In the genomic region with DNA sequence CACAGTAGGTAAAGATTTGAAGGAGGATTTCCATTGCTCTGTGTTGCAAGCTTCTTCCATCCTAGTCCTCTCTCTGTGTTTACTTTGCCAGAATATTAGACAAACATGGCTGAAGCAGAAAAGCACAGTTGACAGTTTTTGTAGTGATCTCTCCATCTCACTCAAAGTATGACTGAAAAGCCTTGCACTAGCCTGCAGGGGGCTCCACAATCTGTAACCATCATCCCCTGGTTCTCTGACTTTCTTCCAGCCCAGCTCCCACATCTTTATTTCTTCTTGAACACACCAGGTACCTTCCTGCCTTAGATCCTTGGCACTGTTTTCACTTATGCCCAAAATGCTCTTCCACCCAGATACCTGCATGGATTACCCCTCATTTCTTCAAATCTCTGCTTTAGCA, we compare ENCODE assay signal across 10 cellular contexts. TPM values are rescaled to one million over a fixed set of nuclear protein-coding genes. Genes with fewer than 3 reads are reported as not detected.
DNase-seq lines count a peak whose midpoint lies in the region; ATAC-seq, FAIRE-seq and TF ChIP-seq lines count a peak whose summit lies in the region.
"Had no signal": no experiment of that assay in that cellular context is flagged by ENCODE, and none has a peak within 500 bp of the region (broad histone marks: within the 10 kb centered on the region; RNA-seq: fewer than 3 reads in every experiment).

No MANE protein-coding gene starts in this region.

- H3K36me3 Mint-ChIP-seq in activated naive CD8-positive, alpha-beta T cell treated with anti-CD3 and anti-CD28 coated beads for 36 hours = no peaks in the 10 kb centered on the region

- peak; percentile 51 to 79 (median 68) for TF ChIP-seq CTCF in keratinocyte (optimal IDR thresholded peaks at IDR 0.05 in 1 of 3, IDR thresholded peaks at IDR 0.05 in 1 of 3, conservative IDR thresholded peaks at IDR 0.05 in 1 of 3; ENCODE audit: extremely low read depth in 1 of 3, insufficient read depth in 2 of 3, low read length in 3 of 3)

- DNase-seq in EH (ENCODE audit: low read depth) = peak; percentile 25
- peak; percentile 46 for DNase-seq in OCI-M1 (lab: John Stamatoyannopoulos, UW)
- DNase-seq in keratinocyte (ENCODE audit: low read depth, low spot score) = no peak
- no peak for DNase-seq in aorta
- DNase-seq in activated naive CD8-positive, alpha-beta T cell treated with anti-CD3 and anti-CD28 coated beads for 36 hours = no peak
- DNase-seq in RCC 7860 (ENCODE audit: low spot score) = no peak
- no peak for DNase-seq in HCEC 1CT

- no peaks in the 10 kb centered on the region for H3K4me1 ChIP-seq in keratinocyte (ENCODE audit: control insufficient read depth, extremely low read depth, insufficient read depth, low read length)
- no peaks in the 10 kb centered on the region for H3K4me1 ChIP-seq in aorta (ENCODE audit: control insufficient read depth in 1 of 2, insufficient read depth in 2 of 2, low read length in 2 of 2)

- H3K4me3 ChIP-seq in keratinocyte (ENCODE audit: control insufficient read depth in 2 of 3, extremely low read depth in 1 of 3, insufficient read depth in 2 of 3, low read depth in 1 of 3, low read length in 3 of 3) (no peak overlapping the region), aorta (ENCODE audit: low read length in 2 of 2) (no peak overlapping the region)

- H3K4me2 ChIP-seq in keratinocyte (ENCODE audit: control insufficient read depth, extremely low read depth, insufficient read depth, low read depth, low read length) = no peak overlapping the region

- no peaks in the 10 kb centered on the region for H4K20me1 ChIP-seq in keratinocyte (ENCODE audit: control insufficient read depth, extremely low read depth, insufficient read depth, low read length)

- dilution Hi-C loops in keratinocyte (cut with MboI; ENCODE audit: extremely low pct_ligation_motif_present, low sequenced_read_pairs) = loop anchor here (10.0 kb wide), 1 partner anchor 63 kb away; no protein-coding TSS in a partner anchor

- no peak overlapping the region for H3K27ac Mint-ChIP-seq in activated naive CD8-positive, alpha-beta T cell treated with anti-CD3 and anti-CD28 coated beads for 36 hours
- H3K27ac Mint-ChIP-seq: activated T-cell treated with anti-CD3 and anti-CD28 coated beads, Interleukin-2, amount 50 U/mL, for 72 hours; nephron had no signal

- no peaks in the 10 kb centered on the region for H3K36me3 ChIP-seq in keratinocyte (ENCODE audit: control insufficient read depth in 2 of 2, extremely low read depth in 1 of 2, insufficient read depth in 2 of 2, low read length in 2 of 2)
- no peaks in the 10 kb centered on the region for H3K36me3 ChIP-seq in aorta (ENCODE audit: control insufficient read depth in 1 of 2, insufficient read depth in 2 of 2, low read length in 1 of 2)

- H3K4me3 Mint-ChIP-seq in activated naive CD8-positive, alpha-beta T cell treated with anti-CD3 and anti-CD28 coated beads for 36 hours = no peak overlapping the region
- H3K4me3 Mint-ChIP-seq: activated T-cell treated with anti-CD3 and anti-CD28 coated beads, Interleukin-2, amount 50 U/mL, for 72 hours; nephron had no signal

- H3K9me3 Mint-ChIP-seq in activated naive CD8-positive, alpha-beta T cell treated with anti-CD3 and anti-CD28 coated beads for 36 hours = peaks cover 2% of the 10 kb centered on the region

- H3K27ac ChIP-seq in keratinocyte (ENCODE audit: control insufficient read depth, insufficient read depth, low read length) = no peak overlapping the region
- H3K27ac ChIP-seq in aorta (ENCODE audit: low read depth in 1 of 2, low read length in 2 of 2) = no peak overlapping the region

- H3K79me2 ChIP-seq in keratinocyte (ENCODE audit: control insufficient read depth, insufficient read depth, low read length) = no peaks in the 10 kb centered on the region

- no peaks in the 10 kb centered on the region for H3K27me3 ChIP-seq in keratinocyte (ENCODE audit: control insufficient read depth, extremely low read depth, insufficient read depth, low read length)
- H3K27me3 ChIP-seq in aorta (ENCODE audit: control insufficient read depth in 1 of 2, insufficient read depth in 2 of 2, low read length in 1 of 2) = no peaks in the 10 kb centered on the region

- ATAC-seq in GM21526 (IDR thresholded peaks at IDR 0.05; ENCODE audit: low FRiP score, unreplicated experiment) = peak; percentile 91
- no peak for ATAC-seq in aorta (ENCODE audit: low FRiP score)
- ATAC-seq: activated T-cell treated with anti-CD3 and anti-CD28 coated beads, Interleukin-2, amount 50 U/mL, for 72 hours had no signal

- no peaks in the 10 kb centered on the region for H3K4me1 Mint-ChIP-seq in activated naive CD8-positive, alpha-beta T cell treated with anti-CD3 and anti-CD28 coated beads for 36 hours
- H3K4me1 Mint-ChIP-seq: nephron had no signal

- H2AFZ ChIP-seq in keratinocyte (ENCODE audit: control insufficient read depth, low read length) = no peak overlapping the region

- no peaks in the 10 kb centered on the region for H3K9me1 ChIP-seq in keratinocyte (ENCODE audit: control insufficient read depth, extremely low read depth, insufficient read depth, low read length)

- H3K9ac ChIP-seq in keratinocyte (ENCODE audit: control insufficient read depth, extremely low read depth, insufficient read depth, low read length) = no peak overlapping the region

- H3K9me3 ChIP-seq in keratinocyte (ENCODE audit: control insufficient read depth, low read depth, low read length) (no peaks in the 10 kb centered on the region), aorta (ENCODE audit: control insufficient read depth, low read length) (peaks cover 2% of the 10 kb centered on the region)

- FAIRE-seq in keratinocyte (lab: Jason Lieb, UNC) (peak; percentile 66), RCC 7860 (lab: Jason Lieb, UNC) (no peak)

- H3K27me3 Mint-ChIP-seq in activated naive CD8-positive, alpha-beta T cell treated with anti-CD3 and anti-CD28 coated beads for 36 hours = no peaks in the 10 kb centered on the region

- intact Hi-C loops in aorta (cut with DNase I) = no loop called here

RNA-seq across cellular contexts. Expression of gene HHIP, which starts 34.1 kb away (rescaled TPM):
- polyA plus RNA-seq in keratinocyte = 0.08 to 0.44 TPM (median 0.20 TPM) in 3 replicates
- polyA plus RNA-seq in keratinocyte (2011; ENCODE audit: low read depth) = 0.85 TPM
- polyA plus RNA-seq in keratinocyte (2011; cell fraction: cytosol; rRNA removed) = 0.04 and 0.06 TPM in 2 replicates
- 0.03 and 0.19 TPM in 2 replicates for polyA plus RNA-seq in keratinocyte (2011; cell fraction: nucleus; rRNA removed)
- 0.07 and 0.71 TPM in 2 replicates for polyA plus RNA-seq in keratinocyte (2012; ENCODE audit: low replicate concordance)
- polyA minus RNA-seq in keratinocyte = 0.10 to 0.13 TPM in 2 of 3 replicates, not detected in the other
- polyA minus RNA-seq in keratinocyte (2011; cell fraction: cytosol; rRNA and poly(A)+ RNA removed) = not detected
- polyA minus RNA-seq in keratinocyte (2011; cell fraction: nucleus; rRNA and poly(A)+ RNA removed) = not detected in 2 replicates
- 1 to 10 TPM in 1 of 2 donors, under 1 TPM in 1; 0.03 to 1.6 TPM for total RNA-seq in aorta
- under 1 TPM in 1 of 2 donors, not detected in 1; 0.03 TPM for polyA plus RNA-seq in aorta
- not detected for total RNA-seq in activated naive CD8-positive, alpha-beta T cell treated with anti-CD3 and anti-CD28 coated beads for 36 hours

Comparison
In these comparisons a context has a peak if more than half of its experiments do, and no peak if none do; other contexts are left out.
1. DNase-seq: peak in EH (single experiment) and OCI-M1 (single experiment); none in keratinocyte (single experiment), aorta (0 of 2), activated naive CD8-positive, alpha-beta T cell treated with anti-CD3 and anti-CD28 coated beads for 36 hours (single experiment), RCC 7860 (single experiment) and HCEC 1CT (single experiment).